8 cellular contexts compared by ENCODE assay signal in genomic region chr10:7406712-7407333, GRCh38. TPM values are rescaled to one million over a fixed set of nuclear protein-coding genes. Genes with fewer than 3 reads are reported as not detected.
A peak's percentile ranks its signal among the peaks of the same experiment; 100 is the strongest.
DNase-seq lines count a peak whose midpoint lies in the region; ATAC-seq, FAIRE-seq and TF ChIP-seq lines count a peak whose summit lies in the region.

No MANE protein-coding gene starts in this region.

- peak; percentile 73 for DNase-seq in SIG-M5 treated with dmso at 0.1 percent for 504 hours (lab: John Stamatoyannopoulos, UW; ENCODE audit: unreplicated experiment)
- DNase-seq in SIG-M5 (lab: John Stamatoyannopoulos, UW) = no peak
- no peak for DNase-seq in GM12878 (ENCODE audit: low read depth, low spot score)
- DNase-seq in lower lobe of right lung = no peak
- DNase-seq in substantia nigra (lab: John Stamatoyannopoulos, UW) = peak in 5 of 49 donors; percentile 10 to 26 (median 18)
- no peak for DNase-seq in NCI-H510A (lab: John Stamatoyannopoulos, UW)
- DNase-seq in NCI-H1930 (lab: John Stamatoyannopoulos, UW) = no peak
- DNase-seq in dedifferentiated amniotic fluid mesenchymal stem cell (ENCODE audit: extremely low spot score) = no peak

- H3K9ac ChIP-seq in GM12878 (ENCODE audit: control insufficient read depth, insufficient read depth, low read length) = 0 out of 2 replicates have a peak overlapping the region, but pooled peaks have one; percentile 89

- H3K36me3 ChIP-seq in GM12878 (ENCODE audit: control insufficient read depth in 2 of 2, insufficient read depth in 2 of 2, low read length in 1 of 2) (peaks cover 0 to 12% of the 10 kb centered on the region in 2 experiments; a peak in 2 of 4 replicates), lower lobe of right lung (no peaks in the 10 kb centered on the region)

- TF ChIP-seq POLR2A in GM12878 (IDR thresholded peaks at IDR 0.05; ENCODE audit: low read depth, low read length) = no peak

- intact Hi-C loops in GM12878 (cut with micrococcal nuclease; ENCODE audit: unreplicated experiment) = no loop called here
- intact Hi-C loops in lower lobe of right lung (cut with DNase I) = loop anchor here (10.0 kb wide), 1 partner anchor 142 kb away; no protein-coding TSS in a partner anchor

- H3K4me1 ChIP-seq in GM12878 (ENCODE audit: control insufficient read depth, insufficient read depth, low read length) (peaks cover 4% of the 10 kb centered on the region), lower lobe of right lung (peaks cover 29% of the 10 kb centered on the region)

- ATAC-seq in GM12878 (no peak), lower lobe of right lung (no peak)

- FAIRE-seq in GM12878 (lab: Jason Lieb, UNC) = no peak

- no peak overlapping the region for H2AFZ ChIP-seq in GM12878 (ENCODE audit: control insufficient read depth, low read depth, low read length)

- TF ChIP-seq CTCF in GM12878 (IDR thresholded peaks at IDR 0.05 in 2 of 3, conservative IDR thresholded peaks at IDR 0.05 in 1 of 3; ENCODE audit: control insufficient read depth in 2 of 3, extremely low read depth in 1 of 3, insufficient read depth in 1 of 3, low read depth in 3 of 3, low read length in 3 of 3) = no peak
- TF ChIP-seq CTCF in lower lobe of right lung (IDR thresholded peaks at IDR 0.05) = no peak

- WGBS in GM12878 (ENCODE audit: insufficient coverage, insufficient replicate concordance, low lambda C conversion rate, missing lambda C conversion rate) = 96% methylated on average over 10 of the region's 14 CpGs

- SMC1A ChIA-PET in GM12878 (lab: Charles Lee; ENCODE audit: uncharacterized antibody, unreplicated experiment) = interaction anchor here (1.4 kb wide), 1 partner anchor 10 kb away, joined by 3 read pairs; no protein-coding TSS in a partner anchor

- H3K4me3 ChIP-seq in GM12878 = peak overlapping the region; percentile 100; the same call in 1 of the 2 replicates
- H3K4me3 ChIP-seq in lower lobe of right lung = peak overlapping the region; percentile 74

- RAD21 ChIA-PET in GM12878 (lab: Charles Lee; ENCODE audit: unreplicated experiment) = interaction anchor here (1.6 kb wide), 1 partner anchor 31 kb away, joined by 4 read pairs; no protein-coding TSS in a partner anchor

- peaks cover 8% of the 10 kb centered on the region; the same call in 1 of the 2 replicates for H4K20me1 ChIP-seq in GM12878 (ENCODE audit: control insufficient read depth, insufficient read depth)

- POLR2A ChIA-PET in GM12878 (lab: Charles Lee) = no interaction called here

- H3K4me2 ChIP-seq in GM12878 (ENCODE audit: control insufficient read depth, insufficient read depth) = peak overlapping the region; percentile 83

- peaks cover 94% of the 10 kb centered on the region for H3K79me2 ChIP-seq in GM12878 (ENCODE audit: control insufficient read depth, insufficient read depth, low read length)

- H3K27me3 ChIP-seq in GM12878 (replicated peaks in 1 of 2; ENCODE audit: control insufficient read depth in 2 of 2, insufficient read depth in 2 of 2, low read length in 1 of 2) (no peaks in the 10 kb centered on the region), lower lobe of right lung (ENCODE audit: low read depth) (peaks cover 20% of the 10 kb centered on the region)

- BruUV-seq in GM12878 (replicated peaks; lab: Mats Ljungman, UMichigan) = no TSS peak

- TF ChIP-seq EP300 in GM12878 (IDR thresholded peaks at IDR 0.05; ENCODE audit: borderline replicate concordance in 1 of 2, control insufficient read depth in 1 of 2, low read depth in 2 of 2, low read length in 2 of 2) = no peak

- H3K27ac ChIP-seq in GM12878 (ENCODE audit: control insufficient read depth, insufficient read depth) (no peak overlapping the region), lower lobe of right lung (peak overlapping the region; percentile 76), substantia nigra (ENCODE audit: low read depth, low read length, poor library complexity, severe bottlenecking) (peak overlapping the region; percentile 80)

- CTCF ChIA-PET in GM12878 (lab: Yijun Ruan, JAX) = interaction anchor here (0.9 kb wide), 1 partner anchor 487 kb away, joined by 3 read pairs; no protein-coding TSS in a partner anchor

- no peak for TF ChIP-seq RAD21 in GM12878 (IDR thresholded peaks at IDR 0.05; ENCODE audit: insufficient read depth, low read depth, low read length)

- in situ Hi-C loops in GM12878 (cut with MboI) = loop anchor here (25.0 kb wide), 1 partner anchor 745 kb away; no protein-coding TSS in a partner anchor

- no peaks in the 10 kb centered on the region for H3K9me3 ChIP-seq in GM12878 (replicated peaks; ENCODE audit: control insufficient read depth, insufficient read depth, low read length)
- no peaks in the 10 kb centered on the region for H3K9me3 ChIP-seq in lower lobe of right lung

TF ChIP-seq in GM12878, 131 proteins besides CTCF, POLR2A, EP300 and RAD21:
- no peak for TF ChIP-seq NFIC (IDR thresholded peaks at IDR 0.05; ENCODE audit: low read depth, low read length)
- TF ChIP-seq STAT1 (conservative IDR thresholded peaks at IDR 0.05) = no peak
- TF ChIP-seq RCOR1 (conservative IDR thresholded peaks at IDR 0.05; ENCODE audit: low read depth, low read length) = no peak
- no peak for TF ChIP-seq SKIL (IDR thresholded peaks at IDR 0.05; ENCODE audit: low read depth, poor library complexity, severe bottlenecking)
- no peak for TF ChIP-seq KLF5 (IDR thresholded peaks at IDR 0.05; ENCODE audit: partially characterized antibody)
- TF ChIP-seq STAT3 (IDR thresholded peaks at IDR 0.05; ENCODE audit: low read depth, low read length) = no peak
- no peak for TF ChIP-seq HDAC2 (IDR thresholded peaks at IDR 0.05)
- peak; percentile 20; the same call in 1 of the 2 replicates for TF ChIP-seq IKZF1 (conservative IDR thresholded peaks at IDR 0.05)
- no peak for TF ChIP-seq SMC3 (IDR thresholded peaks at IDR 0.05; ENCODE audit: borderline replicate concordance, low read length)

RNA-seq across cellular contexts. Expression of gene SFMBT2, which starts 4.0 kb away (rescaled TPM):
- 125 and 127 TPM in 2 replicates for total RNA-seq in GM12878 (2013; cell fraction: nucleolus; rRNA removed)
- 16.7 and 17.0 TPM in 2 replicates for total RNA-seq in GM12878 (2014; rRNA removed)
- total RNA-seq in GM12878 (2014; rRNA removed; fragmentation: Illumina TruSeq; extraction: Trizol) = 18.2 and 18.9 TPM in 2 replicates
- 26.1 and 29.6 TPM in 2 replicates for total RNA-seq in GM12878 (2021)
- 6.6 TPM for polyA plus RNA-seq in GM12878 (2011; ENCODE audit: low read depth)
- 19.0 and 22.5 TPM in 2 replicates for polyA plus RNA-seq in GM12878 (2011; rRNA removed)
- 14.6 and 18.5 TPM in 2 replicates for polyA plus RNA-seq in GM12878 (2011; cell fraction: cytosol; rRNA removed)
- polyA plus RNA-seq in GM12878 (2011; cell fraction: nucleus; rRNA removed) = 42.9 and 46.5 TPM in 2 replicates
- 8.3 and 10.7 TPM in 2 replicates for polyA plus RNA-seq in GM12878 (2012)
- polyA plus RNA-seq in GM12878 (2014; fragmentation: Illumina TruSeq; extraction: Trizol) = 20.5 and 21.5 TPM in 2 replicates
- 1 to 10 TPM; 2.8 to 4.3 TPM for polyA plus RNA-seq in GM12878 (2014; fragmentation: Nextera tagmentation; extraction: Ambion mirVana)
- polyA plus RNA-seq in GM12878 (2014; rRNA removed) = 13.3 and 13.6 TPM in 2 replicates
- polyA plus RNA-seq in GM12878 (2016; fragmentation: Nextera tagmentation; extraction: Ambion mirVana) = 10 to 100 TPM; 10.1 to 11.5 TPM
- 37.3 and 49.0 TPM in 2 replicates for polyA minus RNA-seq in GM12878 (2011; rRNA and poly(A)+ RNA removed)
- polyA minus RNA-seq in GM12878 (2011; cell fraction: cytosol; rRNA and poly(A)+ RNA removed) = 12.4 and 14.8 TPM in 2 replicates
- 45.3 and 64.3 TPM in 2 replicates for polyA minus RNA-seq in GM12878 (2011; cell fraction: nucleus; rRNA and poly(A)+ RNA removed)
- total RNA-seq in lower lobe of right lung = 22.3 TPM
